Comparison of ENCODE assay signal across 8 cellular contexts in the genomic region with DNA sequence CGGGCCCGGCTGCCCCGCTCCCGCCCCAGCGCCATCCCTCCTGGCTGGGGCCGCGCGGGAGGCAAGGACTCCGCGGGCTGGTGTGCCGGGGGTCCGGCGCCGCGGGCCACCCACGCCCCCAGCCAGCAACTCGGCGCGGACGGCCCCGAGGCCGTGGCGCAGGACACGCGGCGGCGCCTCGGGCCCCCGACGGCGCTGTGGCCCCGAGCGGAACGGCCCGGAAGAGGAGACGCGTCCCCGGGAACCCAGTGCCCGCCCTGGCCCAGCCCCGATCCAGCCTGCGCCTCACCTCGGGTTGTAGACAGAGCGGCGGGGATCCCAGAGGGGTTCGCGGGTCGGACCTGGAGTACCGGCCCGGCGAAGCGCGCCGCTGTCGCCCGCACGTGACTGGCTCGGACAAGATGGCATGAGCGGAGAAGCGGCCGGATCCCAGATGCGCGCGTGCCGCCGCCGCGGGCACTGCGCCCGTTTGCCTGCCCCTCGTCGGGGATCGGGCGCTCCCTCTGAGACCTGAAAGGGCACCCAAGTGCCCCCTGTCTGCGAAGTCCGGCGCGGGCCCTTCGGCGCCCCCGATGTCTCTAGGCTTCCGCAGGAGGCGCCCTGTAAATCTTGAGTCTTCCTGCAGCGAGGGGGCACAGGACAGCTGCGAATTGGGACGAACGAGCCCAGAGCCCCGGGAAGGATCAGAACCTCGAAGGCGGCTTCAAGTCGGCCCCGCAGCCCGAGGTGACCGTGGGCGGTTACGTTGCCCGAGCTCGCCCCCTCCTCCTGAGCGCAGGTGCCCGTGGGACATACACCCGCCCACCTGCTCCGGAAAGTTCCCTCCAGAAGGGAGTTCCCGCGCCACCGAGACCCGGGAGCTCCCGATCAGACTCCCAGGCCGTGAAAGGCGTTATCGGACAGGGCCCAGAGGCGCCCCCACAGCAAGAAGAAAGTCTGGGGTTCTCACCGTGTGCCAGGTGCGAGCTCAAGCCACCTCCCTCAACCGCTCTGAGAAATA. TPM values are rescaled to one million over a fixed set of nuclear protein-coding genes. Genes with fewer than 3 reads are reported as not detected.
DNase-seq lines count a peak whose midpoint lies in the region; ATAC-seq and TF ChIP-seq lines count a peak whose summit lies in the region.

No MANE protein-coding gene starts in this region.

- ATAC-seq in GM21737 (IDR thresholded peaks at IDR 0.05; ENCODE audit: unreplicated experiment) (peak; percentile 38), lung (ENCODE audit: insufficient read depth, low FRiP score) (peak; percentile 13)

- peaks cover 25% of the 10 kb centered on the region for H3K4me1 Mint-ChIP-seq in activated CD4-positive, alpha-beta T cell treated with anti-CD3 and anti-CD28 coated beads, Interleukin-2, amount 10 ng/mL, durations not matched to agents 24 days and 14 days

- H3K9me3 Mint-ChIP-seq in activated CD4-positive, alpha-beta T cell treated with anti-CD3 and anti-CD28 coated beads, Interleukin-2, amount 10 ng/mL, durations not matched to agents 24 days and 14 days, result no peaks in the 10 kb centered on the region

- intact Hi-C loops in activated CD4-positive, alpha-beta T cell treated with anti-CD3 and anti-CD28 coated beads, Interleukin-2, amount 10 ng/mL, durations not matched to agents 24 days and 14 days (cut with micrococcal nuclease), result loop anchor here (1.0 to 10.0 kb wide), 4 partner anchors 62 to 342 kb away; a partner anchor contains a TSS

- DNase-seq in EL (peak; percentile 56), M059J (ENCODE audit: low read depth) (peak; percentile 35), lung (ENCODE audit: low spot score) (peak; percentile 51), NCI-H1436 treated with DMSO at 0.1 percent for 48 hours (lab: John Stamatoyannopoulos, UW) (no peak)
- peak; percentile 88 for DNase-seq in activated CD4-positive, alpha-beta T cell treated with anti-CD3 and anti-CD28 coated beads, Interleukin-2, amount 10 ng/mL, durations not matched to agents 24 days and 14 days
- peak; percentile 59 for DNase-seq in stimulated activated CD8-positive, alpha-beta memory T cell treated with anti-CD3 and anti-CD28 coated beads, Interleukin-12 subunit alpha, Interleukin-12 subunit beta, amount 100 ng/mL, for 1 hour (ENCODE audit: low read depth)

- WGBS in lung, 2 donors, result 3 to 4% methylated on average over 71 to 113 of the region's 113 CpGs

- peaks cover 6% of the 10 kb centered on the region for H3K36me3 Mint-ChIP-seq in activated CD4-positive, alpha-beta T cell treated with anti-CD3 and anti-CD28 coated beads, Interleukin-2, amount 10 ng/mL, durations not matched to agents 24 days and 14 days (ENCODE audit: low read depth)

- H3K27ac Mint-ChIP-seq in activated CD4-positive, alpha-beta T cell treated with anti-CD3 and anti-CD28 coated beads, Interleukin-2, amount 10 ng/mL, durations not matched to agents 24 days and 14 days, result peak overlapping the region; percentile 80

- no peaks in the 10 kb centered on the region for H3K9me3 ChIP-seq in duodenal mucosa (ENCODE audit: control insufficient read depth in 1 of 2, low read length in 2 of 2)
- H3K9me3 ChIP-seq in lung (ENCODE audit: control insufficient read depth in 2 of 2, insufficient read depth in 1 of 2, low read length in 1 of 2), result no peaks in the 10 kb centered on the region

- TF ChIP-seq CTCF in lung (IDR thresholded peaks at IDR 0.05; ENCODE audit: control extremely low read depth, extremely low read depth), result no peak

- H3K36me3 ChIP-seq in duodenal mucosa (ENCODE audit: control insufficient read depth in 1 of 2, insufficient read depth in 2 of 2, low read length in 2 of 2) (no peaks in the 10 kb centered on the region), lung (ENCODE audit: control insufficient read depth in 2 of 2, insufficient read depth in 2 of 2, low read length in 2 of 2) (no peaks in the 10 kb centered on the region)

- H3K4me1 ChIP-seq in duodenal mucosa (ENCODE audit: control insufficient read depth in 1 of 2, insufficient read depth in 2 of 2, low read length in 2 of 2) (peaks cover 8 to 13% of the 10 kb centered on the region in 2 donors), lung (ENCODE audit: control insufficient read depth in 2 of 2, insufficient read depth in 2 of 2, low read length in 2 of 2) (peaks cover 4 to 8% of the 10 kb centered on the region in 2 donors)

- H3K4me3 Mint-ChIP-seq in activated CD4-positive, alpha-beta T cell treated with anti-CD3 and anti-CD28 coated beads, Interleukin-2, amount 10 ng/mL, durations not matched to agents 24 days and 14 days, result peak overlapping the region; percentile 87

- peak overlapping the region; percentile 54 to 60 for H3K9ac ChIP-seq in duodenal mucosa (ENCODE audit: low read depth in 1 of 2, low read length in 2 of 2)

- peak overlapping the region; percentile 32 for H3K27ac ChIP-seq in duodenal mucosa (ENCODE audit: low read depth, low read length)
- H3K27ac ChIP-seq in lung (ENCODE audit: low read depth in 1 of 2, low read length in 1 of 2), result peak overlapping the region; percentile 5 to 98

- H3K4me3 ChIP-seq in duodenal mucosa (ENCODE audit: low read depth in 1 of 2, low read length in 2 of 2) (peak overlapping the region; percentile 73 to 77), lung (peak overlapping the region; percentile 76)

- H3K27me3 Mint-ChIP-seq in activated CD4-positive, alpha-beta T cell treated with anti-CD3 and anti-CD28 coated beads, Interleukin-2, amount 10 ng/mL, durations not matched to agents 24 days and 14 days, result peaks cover 2% of the 10 kb centered on the region

- H3K27me3 ChIP-seq in duodenal mucosa (ENCODE audit: control insufficient read depth in 1 of 2, insufficient read depth in 2 of 2, low read length in 2 of 2) (no peaks in the 10 kb centered on the region), lung (ENCODE audit: control insufficient read depth, insufficient read depth) (no peaks in the 10 kb centered on the region)

RNA-seq across cellular contexts. Expression of a gene that starts 0.6 kb away (rescaled TPM):
- 16.1 and 17.7 TPM in 2 replicates for total RNA-seq in M059J (2014; rRNA removed; shearing (Covaris generic))
- 28.6 and 28.8 TPM in 2 replicates for total RNA-seq in activated CD4-positive, alpha-beta T cell treated with anti-CD3 and anti-CD28 coated beads, Interleukin-2, amount 10 ng/mL, durations not matched to agents 24 days and 14 days
- total RNA-seq in lung, result 10 to 100 TPM; 15.5 to 19.2 TPM
- 1 to 10 TPM; 3.4 to 4.0 TPM for polyA plus RNA-seq in lung
